Comparison of ENCODE assay signal across 26 cellular contexts in genomic region chrX:53558646-53559045, GRCh38.
DNase-seq lines count a peak whose midpoint lies in the region; ATAC-seq and TF ChIP-seq lines count a peak whose summit lies in the region.
"Had no signal": no experiment of that assay in that cellular context is flagged by ENCODE, and none has a peak within 500 bp of the region (broad histone marks: within the 10 kb centered on the region; RNA-seq: fewer than 3 reads in every experiment).

No MANE protein-coding gene starts in this region.

- TF ChIP-seq CTCF in coronary artery (IDR thresholded peaks at IDR 0.05), result no peak
- no peak for TF ChIP-seq CTCF in PC-3 (conservative IDR thresholded peaks at IDR 0.05; ENCODE audit: low read depth, low read length)
- no peak for TF ChIP-seq CTCF in natural killer cell (IDR thresholded peaks at IDR 0.05)

- H3K27me3 ChIP-seq in PC-3 (ENCODE audit: low read length), result no peaks in the 10 kb centered on the region
- H3K27me3 ChIP-seq: BE2C had no signal

- H3K9ac ChIP-seq in PC-3 (ENCODE audit: low read length), result no peak overlapping the region

- H3K4me1 ChIP-seq in PC-3 (ENCODE audit: insufficient read depth, low read length), result no peaks in the 10 kb centered on the region
- H3K4me1 ChIP-seq: BE2C had no signal

- H3K4me3 ChIP-seq in coronary artery, result no peak overlapping the region
- no peak overlapping the region for H3K4me3 ChIP-seq in PC-3 (ENCODE audit: low read length)
- H3K4me3 ChIP-seq: PC-9 had no signal

- H3K4me1 Mint-ChIP-seq in activated CD4-positive, alpha-beta T cell treated with anti-CD3 and anti-CD28 coated beads, Interleukin-2, amount 10 ng/mL, durations not matched to agents 7 days and 5 days, result no peaks in the 10 kb centered on the region
- no peaks in the 10 kb centered on the region for H3K4me1 Mint-ChIP-seq in activated CD4-positive, alpha-beta T cell treated with anti-CD3 and anti-CD28 coated beads for 36 hours
- H3K4me1 Mint-ChIP-seq in activated naive CD8-positive, alpha-beta T cell treated with anti-CD3 and anti-CD28 coated beads for 36 hours, result no peaks in the 10 kb centered on the region
- no peaks in the 10 kb centered on the region for H3K4me1 Mint-ChIP-seq in activated naive CD8-positive, alpha-beta T cell treated with anti-CD3 and anti-CD28 coated beads, Interleukin-2, amount 50 U/mL, for 24 hours
- H3K4me1 Mint-ChIP-seq in natural killer cell, result no peaks in the 10 kb centered on the region
- H3K4me1 Mint-ChIP-seq: CD14-positive monocyte; CD8-positive, alpha-beta memory T cell had no signal

- peaks cover 90% of the 10 kb centered on the region for H3K36me3 ChIP-seq in PC-3 (ENCODE audit: low read depth, low read length)

- H2AFZ ChIP-seq in PC-3 (ENCODE audit: low read length), result no peak overlapping the region
- H2AFZ ChIP-seq: PC-9 had no signal

- CTCF ChIA-PET in activated CD4-positive, alpha-beta T cell treated with anti-CD3 and anti-CD28 coated beads, Interleukin-2, amount 10 ng/mL, durations not matched to agents 7 days and 5 days (lab: Charles Lee), result no interaction called here
- CTCF ChIA-PET in activated CD4-positive, alpha-beta T cell treated with anti-CD3 and anti-CD28 coated beads for 36 hours (lab: Charles Lee), result no interaction called here
- CTCF ChIA-PET in PC-3 (lab: Charles Lee), result no interaction called here

- no TSS peak for BruUV-seq in PC-3 (replicated peaks; lab: Mats Ljungman, UMichigan)

- POLR2A ChIA-PET in activated CD4-positive, alpha-beta T cell treated with anti-CD3 and anti-CD28 coated beads, Interleukin-2, amount 10 ng/mL, durations not matched to agents 7 days and 5 days (lab: Charles Lee), result no interaction called here
- POLR2A ChIA-PET in activated CD4-positive, alpha-beta T cell treated with anti-CD3 and anti-CD28 coated beads for 36 hours (lab: Charles Lee), result no interaction called here
- POLR2A ChIA-PET in PC-3 (lab: Charles Lee; ENCODE audit: unreplicated experiment), result no interaction called here

- H4K20me1 ChIP-seq in PC-3 (ENCODE audit: low read length), result no peaks in the 10 kb centered on the region

- peak overlapping the region; percentile 57 for H3K27ac Mint-ChIP-seq in activated CD4-positive, alpha-beta T cell treated with anti-CD3 and anti-CD28 coated beads, Interleukin-2, amount 10 ng/mL, durations not matched to agents 7 days and 5 days
- H3K27ac Mint-ChIP-seq in activated CD4-positive, alpha-beta T cell treated with anti-CD3 and anti-CD28 coated beads for 36 hours, result no peak overlapping the region
- peak overlapping the region; percentile 25 for H3K27ac Mint-ChIP-seq in activated naive CD8-positive, alpha-beta T cell treated with anti-CD3 and anti-CD28 coated beads for 36 hours
- H3K27ac Mint-ChIP-seq in activated naive CD8-positive, alpha-beta T cell treated with anti-CD3 and anti-CD28 coated beads, Interleukin-2, amount 50 U/mL, for 24 hours, result no peak overlapping the region
- H3K27ac Mint-ChIP-seq in natural killer cell, result peak overlapping the region in 1 of 2 donors; percentile 36
- H3K27ac Mint-ChIP-seq: CD14-positive monocyte had no signal

- DNase-seq in activated CD4-positive, alpha-beta T cell treated with anti-CD3 and anti-CD28 coated beads, Interleukin-2, amount 10 ng/mL, durations not matched to agents 7 days and 5 days, result no peak
- no peak for DNase-seq in activated CD4-positive, alpha-beta T cell treated with anti-CD3 and anti-CD28 coated beads for 36 hours
- no peak for DNase-seq in activated naive CD8-positive, alpha-beta T cell treated with anti-CD3 and anti-CD28 coated beads for 36 hours
- no peak for DNase-seq in activated naive CD8-positive, alpha-beta T cell treated with anti-CD3 and anti-CD28 coated beads, Interleukin-2, amount 50 U/mL, for 24 hours
- DNase-seq in coronary artery (ENCODE audit: low spot score) (peak; percentile 55), PC-3 (no peak), natural killer cell (no peak)
- DNase-seq: 8988T; ACHN; BE2C; CD8-positive, alpha-beta memory T cell; DMS153; DND-41; NCI-H1048; NCI-H1417; NCI-H1694; NCI-H2029 treated with DMSO at 0.1 percent for 48 hours; NCI-H446 treated with DMSO at 0.1 percent for 48 hours; NCI-H526; NCI-H82; NK-92 treated with Interleukin-12 subunit alpha and Interleukin-12 subunit beta, amount 100 ng/mL, for 24 hours; PC-9 had no signal

- H3K27ac ChIP-seq in coronary artery, result no peak overlapping the region
- no peak overlapping the region for H3K27ac ChIP-seq in PC-3 (ENCODE audit: low read length)
- H3K27ac ChIP-seq: HL-60, PC-9 had no signal

- H3K79me2 ChIP-seq in PC-3 (ENCODE audit: low read length), result no peaks in the 10 kb centered on the region

- H3K4me3 Mint-ChIP-seq in activated CD4-positive, alpha-beta T cell treated with anti-CD3 and anti-CD28 coated beads, Interleukin-2, amount 10 ng/mL, durations not matched to agents 7 days and 5 days, result no peak overlapping the region
- no peak overlapping the region for H3K4me3 Mint-ChIP-seq in activated CD4-positive, alpha-beta T cell treated with anti-CD3 and anti-CD28 coated beads for 36 hours
- H3K4me3 Mint-ChIP-seq in activated naive CD8-positive, alpha-beta T cell treated with anti-CD3 and anti-CD28 coated beads for 36 hours, result no peak overlapping the region
- no peak overlapping the region for H3K4me3 Mint-ChIP-seq in activated naive CD8-positive, alpha-beta T cell treated with anti-CD3 and anti-CD28 coated beads, Interleukin-2, amount 50 U/mL, for 24 hours
- no peak overlapping the region for H3K4me3 Mint-ChIP-seq in natural killer cell
- H3K4me3 Mint-ChIP-seq: CD14-positive monocyte; CD8-positive, alpha-beta memory T cell had no signal

- H3K9me3 ChIP-seq in PC-3 (ENCODE audit: low read length), result no peaks in the 10 kb centered on the region
- H3K9me3 ChIP-seq: BE2C had no signal

- H3F3A ChIP-seq in PC-3 (ENCODE audit: low read length, unreplicated experiment), result no peaks in the 10 kb centered on the region

- ATAC-seq in activated CD4-positive, alpha-beta T cell treated with anti-CD3 and anti-CD28 coated beads for 36 hours, result no peak
- ATAC-seq in activated naive CD8-positive, alpha-beta T cell treated with anti-CD3 and anti-CD28 coated beads, Interleukin-2, amount 50 U/mL, for 24 hours, result no peak
- no peak for ATAC-seq in PC-3
- no peak for ATAC-seq in natural killer cell
- ATAC-seq: HCT116, Right ventricle myocardium inferior had no signal

- no peaks in the 10 kb centered on the region for H3K9me3 Mint-ChIP-seq in activated CD4-positive, alpha-beta T cell treated with anti-CD3 and anti-CD28 coated beads, Interleukin-2, amount 10 ng/mL, durations not matched to agents 7 days and 5 days
- no peaks in the 10 kb centered on the region for H3K9me3 Mint-ChIP-seq in activated CD4-positive, alpha-beta T cell treated with anti-CD3 and anti-CD28 coated beads for 36 hours (ENCODE audit: low read depth)
- H3K9me3 Mint-ChIP-seq in activated naive CD8-positive, alpha-beta T cell treated with anti-CD3 and anti-CD28 coated beads for 36 hours, result no peaks in the 10 kb centered on the region
- H3K9me3 Mint-ChIP-seq in activated naive CD8-positive, alpha-beta T cell treated with anti-CD3 and anti-CD28 coated beads, Interleukin-2, amount 50 U/mL, for 24 hours, result no peaks in the 10 kb centered on the region
- H3K9me3 Mint-ChIP-seq in natural killer cell, result no peaks in the 10 kb centered on the region
- H3K9me3 Mint-ChIP-seq: CD8-positive, alpha-beta memory T cell had no signal

- intact Hi-C loops in activated CD4-positive, alpha-beta T cell treated with anti-CD3 and anti-CD28 coated beads for 36 hours (cut with DNase I, micrococcal nuclease), result no loop called here
- intact Hi-C loops in PC-3 (cut with micrococcal nuclease), result no loop called here
- intact Hi-C loops in natural killer cell (cut with micrococcal nuclease), result no loop called here

- no peak overlapping the region for H3K4me2 ChIP-seq in PC-3 (ENCODE audit: low read length)
- H3K4me2 ChIP-seq: PC-9 had no signal

- peaks cover 69% of the 10 kb centered on the region for H3K36me3 Mint-ChIP-seq in activated CD4-positive, alpha-beta T cell treated with anti-CD3 and anti-CD28 coated beads, Interleukin-2, amount 10 ng/mL, durations not matched to agents 7 days and 5 days (ENCODE audit: low read depth)
- peaks cover 80% of the 10 kb centered on the region for H3K36me3 Mint-ChIP-seq in activated CD4-positive, alpha-beta T cell treated with anti-CD3 and anti-CD28 coated beads for 36 hours (ENCODE audit: low read depth)
- H3K36me3 Mint-ChIP-seq in activated naive CD8-positive, alpha-beta T cell treated with anti-CD3 and anti-CD28 coated beads for 36 hours, result peaks cover 39% of the 10 kb centered on the region
- peaks cover 72% of the 10 kb centered on the region for H3K36me3 Mint-ChIP-seq in activated naive CD8-positive, alpha-beta T cell treated with anti-CD3 and anti-CD28 coated beads, Interleukin-2, amount 50 U/mL, for 24 hours (ENCODE audit: low read depth)
- no peaks in the 10 kb centered on the region for H3K36me3 Mint-ChIP-seq in natural killer cell

- no peaks in the 10 kb centered on the region for H3K9me2 ChIP-seq in PC-3 (replicated peaks; ENCODE audit: low read length)

- no peaks in the 10 kb centered on the region for H3K27me3 Mint-ChIP-seq in activated CD4-positive, alpha-beta T cell treated with anti-CD3 and anti-CD28 coated beads, Interleukin-2, amount 10 ng/mL, durations not matched to agents 7 days and 5 days
- no peaks in the 10 kb centered on the region for H3K27me3 Mint-ChIP-seq in activated CD4-positive, alpha-beta T cell treated with anti-CD3 and anti-CD28 coated beads for 36 hours
- no peaks in the 10 kb centered on the region for H3K27me3 Mint-ChIP-seq in activated naive CD8-positive, alpha-beta T cell treated with anti-CD3 and anti-CD28 coated beads for 36 hours
- H3K27me3 Mint-ChIP-seq in activated naive CD8-positive, alpha-beta T cell treated with anti-CD3 and anti-CD28 coated beads, Interleukin-2, amount 50 U/mL, for 24 hours, result no peaks in the 10 kb centered on the region
- H3K27me3 Mint-ChIP-seq in natural killer cell (ENCODE audit: low read depth in 2 of 2), result no peaks in the 10 kb centered on the region

Comparison
In these comparisons a context has a peak if more than half of its experiments do, and no peak if none do; other contexts are left out.
1. H3K27ac Mint-ChIP-seq: peak in activated CD4-positive, alpha-beta T cell treated with anti-CD3 and anti-CD28 coated beads, Interleukin-2, amount 10 ng/mL, durations not matched to agents 7 days and 5 days (single experiment) and activated naive CD8-positive, alpha-beta T cell treated with anti-CD3 and anti-CD28 coated beads for 36 hours (single experiment); none in activated CD4-positive, alpha-beta T cell treated with anti-CD3 and anti-CD28 coated beads for 36 hours (single experiment) and activated naive CD8-positive, alpha-beta T cell treated with anti-CD3 and anti-CD28 coated beads, Interleukin-2, amount 50 U/mL, for 24 hours (single experiment).